1 cellular context compared by ENCODE assay signal in the genomic region with DNA sequence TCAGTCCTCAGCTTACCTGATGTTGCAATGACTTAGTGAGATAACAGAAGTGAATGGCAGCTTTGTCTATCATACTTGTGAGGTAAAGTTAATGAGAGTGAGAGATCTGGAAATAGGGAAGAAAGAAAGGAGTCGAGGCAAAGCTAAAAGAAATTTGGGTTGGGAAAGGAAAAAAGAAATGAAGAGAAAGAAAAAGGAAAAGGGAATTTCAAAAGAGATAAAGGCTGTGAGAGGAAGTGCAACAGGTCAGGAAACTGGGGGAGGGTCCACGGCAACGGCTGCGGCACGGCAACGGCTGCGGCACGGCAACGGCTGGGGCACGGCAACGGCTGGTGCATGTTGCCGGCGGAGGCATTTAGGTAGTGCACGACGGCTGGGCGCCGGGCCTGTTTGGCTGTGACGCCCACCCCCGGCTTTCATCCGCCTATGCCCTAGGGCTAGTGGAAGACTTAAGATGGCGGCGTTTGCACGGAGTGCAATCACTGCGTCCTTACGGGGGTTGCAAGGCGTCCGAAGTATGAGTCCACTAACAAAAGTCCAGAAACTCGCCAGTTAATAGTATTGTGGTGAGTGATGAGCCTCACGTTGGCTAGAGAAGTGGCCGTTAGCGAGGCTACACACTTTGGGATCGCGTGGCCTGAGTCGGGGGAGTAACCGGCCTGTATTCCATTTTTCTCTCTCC.
A peak's percentile ranks its signal among the peaks of the same experiment; 100 is the strongest.
TF ChIP-seq lines count a peak whose summit lies in the region.

No MANE protein-coding gene starts in this region.

TF ChIP-seq in K562, 482 proteins besides CTCF, POLR2A, EP300 and RAD21 (continued from another document and continues in another):
- TF ChIP-seq ZNF146 (CRISPR knock-in tag; IDR thresholded peaks at IDR 0.05; ENCODE audit: unreplicated experiment), result no peak
- peak; percentile 77 for TF ChIP-seq CC2D1A (IDR thresholded peaks at IDR 0.05)
- TF ChIP-seq MYNN (IDR thresholded peaks at IDR 0.05), result peak; percentile 93
- TF ChIP-seq MYNN (CRISPR knock-in tag; IDR thresholded peaks at IDR 0.05), result peak; percentile 41; the same call in 1 of the 2 replicates
- no peak for TF ChIP-seq HOXB6 (CRISPR knock-in tag; IDR thresholded peaks at IDR 0.05; ENCODE audit: borderline replicate concordance)
- TF ChIP-seq, protein P1, sequence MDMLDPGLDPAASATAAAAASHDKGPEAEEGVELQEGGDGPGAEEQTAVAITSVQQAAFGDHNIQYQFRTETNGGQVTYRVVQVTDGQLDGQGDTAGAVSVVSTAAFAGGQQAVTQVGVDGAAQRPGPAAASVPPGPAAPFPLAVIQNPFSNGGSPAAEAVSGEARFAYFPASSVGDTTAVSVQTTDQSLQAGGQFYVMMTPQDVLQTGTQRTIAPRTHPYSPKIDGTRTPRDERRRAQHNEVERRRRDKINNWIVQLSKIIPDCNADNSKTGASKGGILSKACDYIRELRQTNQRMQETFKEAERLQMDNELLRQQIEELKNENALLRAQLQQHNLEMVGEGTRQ (CRISPR knock-in tag; IDR thresholded peaks at IDR 0.05), result no peak
- TF ChIP-seq CTBP1 (IDR thresholded peaks at IDR 0.05; ENCODE audit: borderline replicate concordance), result peak; percentile 71; the same call in 1 of the 2 replicates
- no peak for TF ChIP-seq ZNF57 (CRISPR knock-in tag; IDR thresholded peaks at IDR 0.05)
- peak; percentile 83 for TF ChIP-seq BRD9 (IDR thresholded peaks at IDR 0.05; ENCODE audit: low read depth, partially characterized antibody)
- no peak for TF ChIP-seq ZBTB17 (CRISPR knock-in tag; IDR thresholded peaks at IDR 0.05)
- TF ChIP-seq TSC22D4 (tag; IDR thresholded peaks at IDR 0.05), result no peak
- TF ChIP-seq ZNF232 (CRISPR knock-in tag; IDR thresholded peaks at IDR 0.05), result no peak
- peak; percentile 86 for TF ChIP-seq SUPT5H (IDR thresholded peaks at IDR 0.05)
- TF ChIP-seq MTF1 (CRISPR knock-in tag; IDR thresholded peaks at IDR 0.05; ENCODE audit: borderline replicate concordance), result no peak
- TF ChIP-seq HNRNPLL (IDR thresholded peaks at IDR 0.05; ENCODE audit: low read depth, low read length, poor library complexity, severe bottlenecking), result peak; percentile 72
- TF ChIP-seq, protein P2, sequence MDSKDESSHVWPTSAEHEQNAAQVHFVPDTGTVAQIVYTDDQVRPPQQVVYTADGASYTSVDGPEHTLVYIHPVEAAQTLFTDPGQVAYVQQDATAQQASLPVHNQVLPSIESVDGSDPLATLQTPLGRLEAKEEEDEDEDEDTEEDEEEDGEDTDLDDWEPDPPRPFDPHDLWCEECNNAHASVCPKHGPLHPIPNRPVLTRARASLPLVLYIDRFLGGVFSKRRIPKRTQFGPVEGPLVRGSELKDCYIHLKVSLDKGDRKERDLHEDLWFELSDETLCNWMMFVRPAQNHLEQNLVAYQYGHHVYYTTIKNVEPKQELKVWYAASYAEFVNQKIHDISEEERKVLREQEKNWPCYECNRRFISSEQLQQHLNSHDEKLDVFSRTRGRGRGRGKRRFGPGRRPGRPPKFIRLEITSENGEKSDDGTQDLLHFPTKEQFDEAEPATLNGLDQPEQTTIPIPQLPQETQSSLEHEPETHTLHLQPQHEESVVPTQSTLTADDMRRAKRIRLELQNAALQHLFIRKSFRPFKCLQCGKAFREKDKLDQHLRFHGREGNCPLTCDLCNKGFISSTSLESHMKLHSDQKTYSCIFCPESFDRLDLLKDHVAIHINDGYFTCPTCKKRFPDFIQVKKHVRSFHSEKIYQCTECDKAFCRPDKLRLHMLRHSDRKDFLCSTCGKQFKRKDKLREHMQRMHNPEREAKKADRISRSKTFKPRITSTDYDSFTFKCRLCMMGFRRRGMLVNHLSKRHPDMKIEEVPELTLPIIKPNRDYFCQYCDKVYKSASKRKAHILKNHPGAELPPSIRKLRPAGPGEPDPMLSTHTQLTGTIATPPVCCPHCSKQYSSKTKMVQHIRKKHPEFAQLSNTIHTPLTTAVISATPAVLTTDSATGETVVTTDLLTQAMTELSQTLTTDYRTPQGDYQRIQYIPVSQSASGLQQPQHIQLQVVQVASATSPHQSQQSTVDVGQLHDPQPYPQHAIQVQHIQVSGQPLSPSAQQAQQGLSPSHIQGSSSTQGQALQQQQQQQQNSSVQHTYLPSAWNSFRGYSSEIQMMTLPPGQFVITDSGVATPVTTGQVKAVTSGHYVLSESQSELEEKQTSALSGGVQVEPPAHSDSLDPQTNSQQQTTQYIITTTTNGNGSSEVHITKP (IDR thresholded peaks at IDR 0.05; ENCODE audit: partially characterized antibody), result peak; percentile 25
- TF ChIP-seq, protein P3, sequence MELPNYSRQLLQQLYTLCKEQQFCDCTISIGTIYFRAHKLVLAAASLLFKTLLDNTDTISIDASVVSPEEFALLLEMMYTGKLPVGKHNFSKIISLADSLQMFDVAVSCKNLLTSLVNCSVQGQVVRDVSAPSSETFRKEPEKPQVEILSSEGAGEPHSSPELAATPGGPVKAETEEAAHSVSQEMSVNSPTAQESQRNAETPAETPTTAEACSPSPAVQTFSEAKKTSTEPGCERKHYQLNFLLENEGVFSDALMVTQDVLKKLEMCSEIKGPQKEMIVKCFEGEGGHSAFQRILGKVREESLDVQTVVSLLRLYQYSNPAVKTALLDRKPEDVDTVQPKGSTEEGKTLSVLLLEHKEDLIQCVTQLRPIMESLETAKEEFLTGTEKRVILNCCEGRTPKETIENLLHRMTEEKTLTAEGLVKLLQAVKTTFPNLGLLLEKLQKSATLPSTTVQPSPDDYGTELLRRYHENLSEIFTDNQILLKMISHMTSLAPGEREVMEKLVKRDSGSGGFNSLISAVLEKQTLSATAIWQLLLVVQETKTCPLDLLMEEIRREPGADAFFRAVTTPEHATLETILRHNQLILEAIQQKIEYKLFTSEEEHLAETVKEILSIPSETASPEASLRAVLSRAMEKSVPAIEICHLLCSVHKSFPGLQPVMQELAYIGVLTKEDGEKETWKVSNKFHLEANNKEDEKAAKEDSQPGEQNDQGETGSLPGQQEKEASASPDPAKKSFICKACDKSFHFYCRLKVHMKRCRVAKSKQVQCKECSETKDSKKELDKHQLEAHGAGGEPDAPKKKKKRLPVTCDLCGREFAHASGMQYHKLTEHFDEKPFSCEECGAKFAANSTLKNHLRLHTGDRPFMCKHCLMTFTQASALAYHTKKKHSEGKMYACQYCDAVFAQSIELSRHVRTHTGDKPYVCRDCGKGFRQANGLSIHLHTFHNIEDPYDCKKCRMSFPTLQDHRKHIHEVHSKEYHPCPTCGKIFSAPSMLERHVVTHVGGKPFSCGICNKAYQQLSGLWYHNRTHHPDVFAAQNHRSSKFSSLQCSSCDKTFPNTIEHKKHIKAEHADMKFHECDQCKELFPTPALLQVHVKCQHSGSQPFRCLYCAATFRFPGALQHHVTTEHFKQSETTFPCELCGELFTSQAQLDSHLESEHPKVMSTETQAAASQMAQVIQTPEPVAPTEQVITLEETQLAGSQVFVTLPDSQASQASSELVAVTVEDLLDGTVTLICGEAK (IDR thresholded peaks at IDR 0.05), result peak; percentile 97
- TF ChIP-seq, protein P3 (CRISPR knock-in tag; IDR thresholded peaks at IDR 0.05), result no peak
- peak; percentile 92 for TF ChIP-seq GATAD2B (IDR thresholded peaks at IDR 0.05; ENCODE audit: borderline replicate concordance)
- TF ChIP-seq, protein P4, sequence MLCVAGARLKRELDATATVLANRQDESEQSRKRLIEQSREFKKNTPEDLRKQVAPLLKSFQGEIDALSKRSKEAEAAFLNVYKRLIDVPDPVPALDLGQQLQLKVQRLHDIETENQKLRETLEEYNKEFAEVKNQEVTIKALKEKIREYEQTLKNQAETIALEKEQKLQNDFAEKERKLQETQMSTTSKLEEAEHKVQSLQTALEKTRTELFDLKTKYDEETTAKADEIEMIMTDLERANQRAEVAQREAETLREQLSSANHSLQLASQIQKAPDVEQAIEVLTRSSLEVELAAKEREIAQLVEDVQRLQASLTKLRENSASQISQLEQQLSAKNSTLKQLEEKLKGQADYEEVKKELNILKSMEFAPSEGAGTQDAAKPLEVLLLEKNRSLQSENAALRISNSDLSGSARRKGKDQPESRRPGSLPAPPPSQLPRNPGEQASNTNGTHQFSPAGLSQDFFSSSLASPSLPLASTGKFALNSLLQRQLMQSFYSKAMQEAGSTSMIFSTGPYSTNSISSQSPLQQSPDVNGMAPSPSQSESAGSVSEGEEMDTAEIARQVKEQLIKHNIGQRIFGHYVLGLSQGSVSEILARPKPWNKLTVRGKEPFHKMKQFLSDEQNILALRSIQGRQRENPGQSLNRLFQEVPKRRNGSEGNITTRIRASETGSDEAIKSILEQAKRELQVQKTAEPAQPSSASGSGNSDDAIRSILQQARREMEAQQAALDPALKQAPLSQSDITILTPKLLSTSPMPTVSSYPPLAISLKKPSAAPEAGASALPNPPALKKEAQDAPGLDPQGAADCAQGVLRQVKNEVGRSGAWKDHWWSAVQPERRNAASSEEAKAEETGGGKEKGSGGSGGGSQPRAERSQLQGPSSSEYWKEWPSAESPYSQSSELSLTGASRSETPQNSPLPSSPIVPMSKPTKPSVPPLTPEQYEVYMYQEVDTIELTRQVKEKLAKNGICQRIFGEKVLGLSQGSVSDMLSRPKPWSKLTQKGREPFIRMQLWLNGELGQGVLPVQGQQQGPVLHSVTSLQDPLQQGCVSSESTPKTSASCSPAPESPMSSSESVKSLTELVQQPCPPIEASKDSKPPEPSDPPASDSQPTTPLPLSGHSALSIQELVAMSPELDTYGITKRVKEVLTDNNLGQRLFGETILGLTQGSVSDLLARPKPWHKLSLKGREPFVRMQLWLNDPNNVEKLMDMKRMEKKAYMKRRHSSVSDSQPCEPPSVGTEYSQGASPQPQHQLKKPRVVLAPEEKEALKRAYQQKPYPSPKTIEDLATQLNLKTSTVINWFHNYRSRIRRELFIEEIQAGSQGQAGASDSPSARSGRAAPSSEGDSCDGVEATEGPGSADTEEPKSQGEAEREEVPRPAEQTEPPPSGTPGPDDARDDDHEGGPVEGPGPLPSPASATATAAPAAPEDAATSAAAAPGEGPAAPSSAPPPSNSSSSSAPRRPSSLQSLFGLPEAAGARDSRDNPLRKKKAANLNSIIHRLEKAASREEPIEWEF (CRISPR knock-in tag; IDR thresholded peaks at IDR 0.05), result peak; percentile 43; the same call in 1 of the 2 replicates
- no peak for TF ChIP-seq HNRNPUL1 (IDR thresholded peaks at IDR 0.05; ENCODE audit: low read length)
- peak; percentile 48; the same call in 1 of the 2 replicates for TF ChIP-seq ZNF239 (CRISPR knock-in tag; IDR thresholded peaks at IDR 0.05)
- TF ChIP-seq KDM2B (CRISPR knock-in tag; IDR thresholded peaks at IDR 0.05), result no peak
- TF ChIP-seq MEF2A (IDR thresholded peaks at IDR 0.05; ENCODE audit: control insufficient read depth, low read depth, low read length), result 0 out of 2 replicates have a peak, but pooled peaks have one; percentile 14
- no peak for TF ChIP-seq KLF16 (IDR thresholded peaks at IDR 0.05)
- TF ChIP-seq TGIF2 (CRISPR knock-in tag; IDR thresholded peaks at IDR 0.05), result no peak
- no peak for TF ChIP-seq ZNF717 (CRISPR knock-in tag; IDR thresholded peaks at IDR 0.05)
- TF ChIP-seq TRIM24 (IDR thresholded peaks at IDR 0.05), result peak; percentile 45 to 99; a peak in 2 of 4 replicates
- peak; percentile 45; the same call in 1 of the 2 replicates for TF ChIP-seq KLF1 (tag; IDR thresholded peaks at IDR 0.05)
- TF ChIP-seq, protein P5, sequence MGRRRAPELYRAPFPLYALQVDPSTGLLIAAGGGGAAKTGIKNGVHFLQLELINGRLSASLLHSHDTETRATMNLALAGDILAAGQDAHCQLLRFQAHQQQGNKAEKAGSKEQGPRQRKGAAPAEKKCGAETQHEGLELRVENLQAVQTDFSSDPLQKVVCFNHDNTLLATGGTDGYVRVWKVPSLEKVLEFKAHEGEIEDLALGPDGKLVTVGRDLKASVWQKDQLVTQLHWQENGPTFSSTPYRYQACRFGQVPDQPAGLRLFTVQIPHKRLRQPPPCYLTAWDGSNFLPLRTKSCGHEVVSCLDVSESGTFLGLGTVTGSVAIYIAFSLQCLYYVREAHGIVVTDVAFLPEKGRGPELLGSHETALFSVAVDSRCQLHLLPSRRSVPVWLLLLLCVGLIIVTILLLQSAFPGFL (CRISPR knock-in tag; IDR thresholded peaks at IDR 0.05), result no peak
- TF ChIP-seq ADNP (tag; IDR thresholded peaks at IDR 0.05), result no peak
- TF ChIP-seq, protein P6, sequence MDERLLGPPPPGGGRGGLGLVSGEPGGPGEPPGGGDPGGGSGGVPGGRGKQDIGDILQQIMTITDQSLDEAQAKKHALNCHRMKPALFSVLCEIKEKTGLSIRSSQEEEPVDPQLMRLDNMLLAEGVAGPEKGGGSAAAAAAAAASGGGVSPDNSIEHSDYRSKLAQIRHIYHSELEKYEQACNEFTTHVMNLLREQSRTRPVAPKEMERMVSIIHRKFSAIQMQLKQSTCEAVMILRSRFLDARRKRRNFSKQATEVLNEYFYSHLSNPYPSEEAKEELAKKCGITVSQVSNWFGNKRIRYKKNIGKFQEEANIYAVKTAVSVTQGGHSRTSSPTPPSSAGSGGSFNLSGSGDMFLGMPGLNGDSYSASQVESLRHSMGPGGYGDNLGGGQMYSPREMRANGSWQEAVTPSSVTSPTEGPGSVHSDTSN (CRISPR knock-in tag; IDR thresholded peaks at IDR 0.05; ENCODE audit: low read depth), result no peak
- TF ChIP-seq, protein P6 (tag; conservative IDR thresholded peaks at IDR 0.05; ENCODE audit: low read depth), result 0 out of 2 replicates have a peak, but pooled peaks have one; percentile 29
- TF ChIP-seq POLR2AphosphoS5 (IDR thresholded peaks at IDR 0.05; ENCODE audit: control insufficient read depth, insufficient read depth, low read depth, low read length), result peak; percentile 90
